Comparison of ENCODE assay signal across 15 cellular contexts in genomic region chr7:45035909-45036308, GRCh38. TPM values are rescaled to one million over a fixed set of nuclear protein-coding genes. Genes with fewer than 3 reads are reported as not detected.
A peak's percentile ranks its signal among the peaks of the same experiment; 100 is the strongest.
DNase-seq lines count a peak whose midpoint lies in the region; ATAC-seq and TF ChIP-seq lines count a peak whose summit lies in the region.
"Had no signal": no experiment of that assay in that cellular context is flagged by ENCODE, and none has a peak within 500 bp of the region (broad histone marks: within the 10 kb centered on the region; RNA-seq: fewer than 3 reads in every experiment).

No MANE protein-coding gene starts in this region.

- H3K4me1 Mint-ChIP-seq in WTC11, result peaks cover 32% of the 10 kb centered on the region

- no peaks in the 10 kb centered on the region for H3K9me3 Mint-ChIP-seq in WTC11

- intact Hi-C loops in esophagus squamous epithelium (cut with DNase I), result no loop called here

- no peaks in the 10 kb centered on the region for H3K27me3 Mint-ChIP-seq in WTC11 (ENCODE audit: low read depth)

- no peak overlapping the region for H3K4me3 Mint-ChIP-seq in WTC11

- POLR2A ChIA-PET in WTC11 (lab: Charles Lee), result no interaction called here

- H3K36me3 Mint-ChIP-seq in WTC11, result peaks cover 16% of the 10 kb centered on the region

- ATAC-seq in WTC11 (no peak), GM18868 (IDR thresholded peaks at IDR 0.05; ENCODE audit: unreplicated experiment) (no peak), HG03469 (IDR thresholded peaks at IDR 0.05; ENCODE audit: unreplicated experiment) (no peak), HG03457 (IDR thresholded peaks at IDR 0.05; ENCODE audit: unreplicated experiment) (no peak)

- peaks cover 0 to 32% (median 8%) of the 10 kb centered on the region in 3 donors for H3K36me3 ChIP-seq in esophagus squamous epithelium

- H3K27ac Mint-ChIP-seq in WTC11, result peak overlapping the region; percentile 75

- no peaks in the 10 kb centered on the region for H3K27me3 ChIP-seq in esophagus squamous epithelium
- H3K27me3 ChIP-seq: thyroid gland had no signal

- H3K27ac ChIP-seq in esophagus squamous epithelium, result peak overlapping the region in 3 of 4 donors; percentile 36 to 53 (median 46)
- H3K27ac ChIP-seq: thyroid gland had no signal

- no peak for TF ChIP-seq CTCF in WTC11 (IDR thresholded peaks at IDR 0.05)
- TF ChIP-seq CTCF in esophagus squamous epithelium (IDR thresholded peaks at IDR 0.05), result no peak

- no peak for TF ChIP-seq POLR2A in esophagus squamous epithelium (IDR thresholded peaks at IDR 0.05)

- no peaks in the 10 kb centered on the region for H3K9me3 ChIP-seq in esophagus squamous epithelium
- H3K9me3 ChIP-seq: thyroid gland had no signal

- CTCF ChIA-PET in WTC11 (lab: Charles Lee), result interaction anchor here (1.1 to 2.9 kb wide), 2 partner anchors 62 to 100 kb away, joined by 5 to 10 read pairs; no protein-coding TSS in a partner anchor

- WGBS in esophagus squamous epithelium, 2 donors, result 20 to 23% methylated on average over 6 of the region's 6 CpGs

- DNase-seq in stimulated activated CD4-positive, alpha-beta T cell treated with anti-CD3 and anti-CD28 coated beads, Interleukin-4, amount 100 ng/mL, for 1 hour, result peak; percentile 29
- DNase-seq in stimulated activated CD4-positive, alpha-beta T cell treated with anti-CD3 and anti-CD28 coated beads, Interleukin-4, amount 100 ng/mL, for 4 hours, result no peak
- DNase-seq in WTC11 (ENCODE audit: low spot score), result no peak
- no peak for DNase-seq in esophagus squamous epithelium (lab: John Stamatoyannopoulos, UW)
- no peak for DNase-seq in stimulated activated CD8-positive, alpha-beta memory T cell treated with anti-CD3 and anti-CD28 coated beads, Interleukin-4, amount 100 ng/mL, for 48 hours
- DNase-seq: activated gamma-delta T cell, Calu3, cortex of kidney, MV-4-11, posterior cingulate gyrus, thyroid gland had no signal

- peaks cover 30 to 63% (median 36%) of the 10 kb centered on the region in 3 donors for H3K4me1 ChIP-seq in esophagus squamous epithelium
- H3K4me1 ChIP-seq: thyroid gland had no signal

- H3K4me3 ChIP-seq in esophagus squamous epithelium, result no peak overlapping the region
- H3K4me3 ChIP-seq: thyroid gland had no signal

TF ChIP-seq in WTC11, 78 proteins besides CTCF, POLR2A, EP300 and RAD21:
- TF ChIP-seq, protein P1, sequence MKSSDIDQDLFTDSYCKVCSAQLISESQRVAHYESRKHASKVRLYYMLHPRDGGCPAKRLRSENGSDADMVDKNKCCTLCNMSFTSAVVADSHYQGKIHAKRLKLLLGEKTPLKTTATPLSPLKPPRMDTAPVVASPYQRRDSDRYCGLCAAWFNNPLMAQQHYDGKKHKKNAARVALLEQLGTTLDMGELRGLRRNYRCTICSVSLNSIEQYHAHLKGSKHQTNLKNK (CRISPR knock-in tag; IDR thresholded peaks at IDR 0.05), result no peak

RNA-seq across cellular contexts. Expression of gene CCM2, which starts 35.9 kb away (rescaled TPM):
- total RNA-seq in WTC11 (2021) (30.7 to 32.7 TPM (median 32.0 TPM) in 3 replicates), esophagus squamous epithelium (10 to 100 TPM; 20.0 to 36.3 (median 24.9) TPM)

RNA-seq across cellular contexts. Expression of gene NACAD, which starts 52.9 kb away (rescaled TPM):
- total RNA-seq in WTC11 (2021), result 5.5 to 6.0 TPM (median 5.7 TPM) in 3 replicates
- 1 to 10 TPM in 1 of 4 donors, under 1 TPM in 2, not detected in 1; 0.04 to 1.9 (median 0.62) TPM for total RNA-seq in esophagus squamous epithelium
- total RNA-seq: T-helper 1 cell treated with Interleukin-12 subunit alpha and Interleukin-12 subunit beta and Interleukin-4 antibody, amounts not matched to agents 30 ng/mL and 1 ng/mL, for 36 hours had no signal

RNA-seq across cellular contexts. Expression of gene MYO1G, which starts 57.1 kb away (rescaled TPM):
- total RNA-seq in WTC11 (2021) (0.41 to 0.48 TPM (median 0.46 TPM) in 3 replicates), esophagus squamous epithelium (1 to 10 TPM; 1.3 to 5.0 (median 2.6) TPM)
